28 cellular contexts compared by ENCODE assay signal in genomic region chr16:8898660-8899318, GRCh38. TPM values are rescaled to one million over a fixed set of nuclear protein-coding genes. Genes with fewer than 3 reads are reported as not detected.
DNase-seq lines count a peak whose midpoint lies in the region; ATAC-seq and TF ChIP-seq lines count a peak whose summit lies in the region.
"Had no signal": no experiment of that assay in that cellular context is flagged by ENCODE, and none has a peak within 500 bp of the region (broad histone marks: within the 10 kb centered on the region; RNA-seq: fewer than 3 reads in every experiment).

No MANE protein-coding gene starts in this region.

- H3K4me1 Mint-ChIP-seq in activated T-cell treated with anti-CD3 and anti-CD28 coated beads, Interleukin-2, amount 50 U/mL, for 72 hours (ENCODE audit: low read depth): no peaks in the 10 kb centered on the region
- no peaks in the 10 kb centered on the region for H3K4me1 Mint-ChIP-seq in activated T-cell treated with anti-CD3 and anti-CD28 coated beads, Interleukin-2, amount 50 U/mL, for 4 hours (ENCODE audit: low read depth)
- H3K4me1 Mint-ChIP-seq in CD4-positive, alpha-beta T cell (ENCODE audit: low read depth): no peaks in the 10 kb centered on the region
- H3K4me1 Mint-ChIP-seq in effector memory CD8-positive, alpha-beta T cell (ENCODE audit: low read depth in 2 of 2): peaks cover 0 to 1% of the 10 kb centered on the region in 2 donors

- peaks cover 7% of the 10 kb centered on the region; the same call in 1 of the 2 replicates for H4K20me1 ChIP-seq in MM.1S (ENCODE audit: insufficient read depth, low read length)

- CTCF ChIA-PET in CD4-positive, alpha-beta T cell (lab: Charles Lee): interaction anchor here (4.3 kb wide), 1 partner anchor 38 kb away, joined by 15 read pairs; no protein-coding TSS in a partner anchor

- no peak for TF ChIP-seq EP300 in stomach (IDR thresholded peaks at IDR 0.05)

- H3K4me3 ChIP-seq in MM.1S (ENCODE audit: low read length) (no peak overlapping the region), stomach (no peak overlapping the region)
- H3K4me3 ChIP-seq: GM23248, HAP-1 had no signal

- H3K9ac ChIP-seq in MM.1S (ENCODE audit: low read length): no peak overlapping the region
- H3K9ac ChIP-seq: GM23248 had no signal

- peaks cover 19% of the 10 kb centered on the region for H3K4me1 ChIP-seq in MM.1S (ENCODE audit: low read length)
- H3K4me1 ChIP-seq in stomach: no peaks in the 10 kb centered on the region
- H3K4me1 ChIP-seq: HAP-1 had no signal

- H3K27me3 Mint-ChIP-seq in activated T-cell treated with anti-CD3 and anti-CD28 coated beads, Interleukin-2, amount 50 U/mL, for 72 hours (ENCODE audit: low read depth): no peaks in the 10 kb centered on the region
- no peaks in the 10 kb centered on the region for H3K27me3 Mint-ChIP-seq in activated T-cell treated with anti-CD3 and anti-CD28 coated beads, Interleukin-2, amount 50 U/mL, for 4 hours (ENCODE audit: low read depth)
- H3K27me3 Mint-ChIP-seq in CD4-positive, alpha-beta T cell: no peaks in the 10 kb centered on the region
- no peaks in the 10 kb centered on the region for H3K27me3 Mint-ChIP-seq in effector memory CD8-positive, alpha-beta T cell

- H3K9me3 Mint-ChIP-seq in activated T-cell treated with anti-CD3 and anti-CD28 coated beads, Interleukin-2, amount 50 U/mL, for 72 hours: no peaks in the 10 kb centered on the region
- H3K9me3 Mint-ChIP-seq in activated T-cell treated with anti-CD3 and anti-CD28 coated beads, Interleukin-2, amount 50 U/mL, for 4 hours: no peaks in the 10 kb centered on the region
- H3K9me3 Mint-ChIP-seq in CD4-positive, alpha-beta T cell: no peaks in the 10 kb centered on the region
- no peaks in the 10 kb centered on the region for H3K9me3 Mint-ChIP-seq in effector memory CD8-positive, alpha-beta T cell
- H3K9me3 Mint-ChIP-seq: HFFc6 had no signal

- no peaks in the 10 kb centered on the region for H3K27me3 ChIP-seq in CD4-positive, alpha-beta T cell (ENCODE audit: control insufficient read depth, insufficient read depth, low read length)
- H3K27me3 ChIP-seq in MM.1S (replicated peaks; ENCODE audit: insufficient read depth, low read length) (no peaks in the 10 kb centered on the region), stomach (no peaks in the 10 kb centered on the region)

- TF ChIP-seq POLR2A in stomach (IDR thresholded peaks at IDR 0.05): no peak

- peaks cover 21% of the 10 kb centered on the region for H3F3A ChIP-seq in MM.1S (ENCODE audit: insufficient read depth, low read length)

- H3K27ac Mint-ChIP-seq in activated T-cell treated with anti-CD3 and anti-CD28 coated beads, Interleukin-2, amount 50 U/mL, for 72 hours: peak overlapping the region; percentile 42
- peak overlapping the region; percentile 30 for H3K27ac Mint-ChIP-seq in CD4-positive, alpha-beta T cell
- peak overlapping the region; percentile 35 to 58 for H3K27ac Mint-ChIP-seq in effector memory CD8-positive, alpha-beta T cell
- H3K27ac Mint-ChIP-seq: HFFc6 had no signal

- intact Hi-C loops in CD4-positive, alpha-beta T cell (cut with DNase I, micrococcal nuclease): no loop called here
- intact Hi-C loops in left colon (cut with DNase I, micrococcal nuclease): no loop called here
- intact Hi-C loops in stomach (cut with DNase I; ENCODE audit: low total_unique reads): no loop called here

- no peaks in the 10 kb centered on the region for H3K9me2 ChIP-seq in MM.1S (replicated peaks; ENCODE audit: insufficient read depth, low read length)

- H3K9me3 ChIP-seq in CD4-positive, alpha-beta T cell (ENCODE audit: control insufficient read depth, low read length): no peaks in the 10 kb centered on the region
- H3K9me3 ChIP-seq in MM.1S (replicated peaks; ENCODE audit: insufficient read depth, low read length) (no peaks in the 10 kb centered on the region), stomach (no peaks in the 10 kb centered on the region)
- H3K9me3 ChIP-seq: HAP-1 had no signal

- no peak for DNase-seq in activated T-cell treated with anti-CD3 and anti-CD28 coated beads, Interleukin-2, amount 50 U/mL, for 72 hours
- DNase-seq in activated T-cell treated with anti-CD3 and anti-CD28 coated beads, Interleukin-2, amount 50 U/mL, for 4 hours: no peak
- no peak for DNase-seq in CD4-positive, alpha-beta T cell
- DNase-seq in MM.1S: no peak
- no peak for DNase-seq in effector memory CD8-positive, alpha-beta T cell
- DNase-seq in left colon: no peak
- DNase-seq in stomach: no peak
- DNase-seq: 8988T, ACHN, DMS153, DND-41, GM23248, HFFc6, IMR-90, NCI-H1092, NCI-H1417 treated with DMSO at 0.1 percent for 48 hours, NCI-H1694 treated with DMSO at 0.1 percent for 48 hours, NCI-H2081, NCI-H226, NCI-H510A, NCI-H69, SHP77 treated with DMSO at 0.1 percent for 48 hours had no signal

- no peak for TF ChIP-seq CTCF in CD4-positive, alpha-beta T cell (IDR thresholded peaks at IDR 0.05)
- TF ChIP-seq CTCF in MM.1S (IDR thresholded peaks at IDR 0.05; ENCODE audit: low read length): no peak
- no peak for TF ChIP-seq CTCF in stomach (IDR thresholded peaks at IDR 0.05)

- no peak overlapping the region for H3K4me2 ChIP-seq in MM.1S (ENCODE audit: low read depth, low read length)

- peaks cover 48% of the 10 kb centered on the region for H3K79me2 ChIP-seq in MM.1S (ENCODE audit: low read length)

- no peak overlapping the region for H3K27ac ChIP-seq in CD4-positive, alpha-beta T cell (ENCODE audit: low read depth, low read length)
- H3K27ac ChIP-seq in MM.1S (ENCODE audit: low read length): peak overlapping the region; percentile 43; the same call in 1 of the 2 replicates
- H3K27ac ChIP-seq in stomach: no peak overlapping the region
- H3K27ac ChIP-seq: GM23248, RWPE1 had no signal

- H2AFZ ChIP-seq in MM.1S (ENCODE audit: low read length): no peak overlapping the region
- H2AFZ ChIP-seq: GM23248 had no signal

- H3K36me3 ChIP-seq in MM.1S (replicated peaks; ENCODE audit: insufficient read depth, low read length) (peaks cover 49% of the 10 kb centered on the region), stomach (peaks cover 95 to 100% (median 100%) of the 10 kb centered on the region in 4 donors)

- peaks cover 5 to 42% of the 10 kb centered on the region in 2 donors for H3K36me3 Mint-ChIP-seq in activated T-cell treated with anti-CD3 and anti-CD28 coated beads, Interleukin-2, amount 50 U/mL, for 72 hours (ENCODE audit: insufficient read depth in 2 of 2)
- peaks cover 66% of the 10 kb centered on the region for H3K36me3 Mint-ChIP-seq in activated T-cell treated with anti-CD3 and anti-CD28 coated beads, Interleukin-2, amount 50 U/mL, for 4 hours (ENCODE audit: insufficient read depth)
- peaks cover 98% of the 10 kb centered on the region for H3K36me3 Mint-ChIP-seq in CD4-positive, alpha-beta T cell (ENCODE audit: low read depth)
- peaks cover 98% of the 10 kb centered on the region for H3K36me3 Mint-ChIP-seq in effector memory CD8-positive, alpha-beta T cell (ENCODE audit: insufficient read depth)

- 88 to 97% (median 90%) methylated on average over 3 of the region's 3 CpGs for WGBS in stomach, 5 donors

- no peak overlapping the region for H3K4me3 Mint-ChIP-seq in activated T-cell treated with anti-CD3 and anti-CD28 coated beads, Interleukin-2, amount 50 U/mL, for 72 hours
- no peak overlapping the region for H3K4me3 Mint-ChIP-seq in activated T-cell treated with anti-CD3 and anti-CD28 coated beads, Interleukin-2, amount 50 U/mL, for 4 hours
- H3K4me3 Mint-ChIP-seq in CD4-positive, alpha-beta T cell: no peak overlapping the region
- H3K4me3 Mint-ChIP-seq in effector memory CD8-positive, alpha-beta T cell: no peak overlapping the region
- H3K4me3 Mint-ChIP-seq: HFFc6 had no signal

- POLR2A ChIA-PET in CD4-positive, alpha-beta T cell (lab: Charles Lee): no interaction called here

- ATAC-seq in activated T-cell treated with anti-CD3 and anti-CD28 coated beads, Interleukin-2, amount 50 U/mL, for 72 hours (replicated peaks in 1 of 2): no peak
- no peak for ATAC-seq in activated T-cell treated with anti-CD3 and anti-CD28 coated beads, Interleukin-2, amount 50 U/mL, for 4 hours
- no peak for ATAC-seq in CD4-positive, alpha-beta T cell (ENCODE audit: poor library complexity)
- no peak for ATAC-seq in effector memory CD8-positive, alpha-beta T cell (replicated peaks)
- ATAC-seq in HG03432 (IDR thresholded peaks at IDR 0.05; ENCODE audit: unreplicated experiment) (no peak), left colon (no peak)
- ATAC-seq: Panc1 had no signal

RNA-seq across cellular contexts. Expression of gene LITAFD, which starts 16.6 kb away (rescaled TPM):
- not detected for total RNA-seq in activated T-cell treated with anti-CD3 and anti-CD28 coated beads, Interleukin-2, amount 50 U/mL, for 72 hours
- total RNA-seq in activated T-cell treated with anti-CD3 and anti-CD28 coated beads, Interleukin-2, amount 50 U/mL, for 4 hours: not detected
- under 1 TPM in 1 of 2 experiments, not detected in 1; 0.60 TPM for total RNA-seq in CD4-positive, alpha-beta T cell
- not detected for total RNA-seq in left colon
- not detected for total RNA-seq in stomach
- not detected for polyA plus RNA-seq in stomach
- total RNA-seq: GM23248, HFFc6, IMR-90, OCI-LY7 had no signal
- polyA plus RNA-seq: BJ, GM23248, IMR-90 had no signal

RNA-seq across cellular contexts. Expression of gene CARHSP1, which starts 30.0 kb away (rescaled TPM):
- 10 to 100 TPM; 71.4 to 73.1 TPM for total RNA-seq in activated T-cell treated with anti-CD3 and anti-CD28 coated beads, Interleukin-2, amount 50 U/mL, for 72 hours
- 10 to 100 TPM; 14.7 to 17.8 (median 16.8) TPM for total RNA-seq in activated T-cell treated with anti-CD3 and anti-CD28 coated beads, Interleukin-2, amount 50 U/mL, for 4 hours
- 10 to 100 TPM; 25.5 to 27.8 TPM for total RNA-seq in CD4-positive, alpha-beta T cell
- total RNA-seq in left colon (10 to 100 TPM; 50.2 to 50.9 TPM), stomach (10 to 100 TPM in 4 of 5 donors, 1 to 10 TPM in 1; 2.0 to 78.6 (median 36.4) TPM)
- 100 to 1,000 TPM in 2 of 3 donors, 10 to 100 TPM in 1; 95.5 to 190 (median 149) TPM for polyA plus RNA-seq in stomach
